In genomic region chr2:215745316-215745715, GRCh38 we compare ENCODE assay signal across 23 cellular contexts.
"Had no signal": no experiment of that assay in that cellular context is flagged by ENCODE, and none has a peak within 500 bp of the region (broad histone marks: within the 10 kb centered on the region; RNA-seq: fewer than 3 reads in every experiment).

No MANE protein-coding gene starts in this region.

- FAIRE-seq: TTC549 had no signal

- ATAC-seq: gastrocnemius medialis; naive thymus-derived CD4-positive, alpha-beta T cell; right lobe of liver; T-cell had no signal

- H3K36me3 ChIP-seq: esophagus squamous epithelium, gastrocnemius medialis, left ventricle myocardium inferior, right lobe of liver, SJCRH30, thoracic aorta, WERI-Rb-1 had no signal

- H3K27ac ChIP-seq: coronary artery, esophagus squamous epithelium, gastrocnemius medialis, left ventricle myocardium inferior, right lobe of liver, SJCRH30, skin epidermis, thoracic aorta, WERI-Rb-1 had no signal

- DNase-seq: activated CD4-positive, CD25-positive, alpha-beta regulatory T cell treated with anti-CD3 and anti-CD28 coated beads, Interleukin-2, amount 50 U/mL, for 72 hours; activated CD8-positive, alpha-beta memory T cell treated with anti-CD3 and anti-CD28 coated beads for 24 hours; activated CD8-positive, alpha-beta memory T cell treated with anti-CD3 and anti-CD28 coated beads, Interleukin-2, amount 50 U/mL, for 4 hours; activated gamma-delta T cell treated with Interleukin-2 at 50 U/mL for 16 hours; cerebellar nuclear complex; endodermal cell; esophagus squamous epithelium; gastrocnemius medialis; hypothalamus; left ventricle myocardium inferior; naive thymus-derived CD4-positive, alpha-beta T cell; posterior cingulate gyrus; right lobe of liver; SJCRH30; stimulated activated CD4-positive, alpha-beta T cell treated with anti-CD3 and anti-CD28 coated beads, Interleukin-2, amount 100 ng/mL, for 48 hours; T-cell; WERI-Rb-1 had no signal

- H3K9me3 Mint-ChIP-seq: endodermal cell, T-cell, type B pancreatic cell had no signal

- H3K27me3 ChIP-seq: esophagus squamous epithelium, gastrocnemius medialis, right lobe of liver, SJCRH30 had no signal

- H3K4me3 Mint-ChIP-seq: endodermal cell; naive thymus-derived CD4-positive, alpha-beta T cell; neural crest cell; T-cell; type B pancreatic cell had no signal

- H3K9me3 ChIP-seq: esophagus squamous epithelium, gastrocnemius medialis, left ventricle myocardium inferior, right lobe of liver, SJCRH30, thoracic aorta had no signal

- H3K27ac Mint-ChIP-seq: endodermal cell; naive thymus-derived CD4-positive, alpha-beta T cell; T-cell; type B pancreatic cell had no signal

- H3K27me3 Mint-ChIP-seq: type B pancreatic cell had no signal

- H3K4me3 ChIP-seq: coronary artery, esophagus squamous epithelium, gastrocnemius medialis, left ventricle myocardium inferior, right lobe of liver, SJCRH30, skin epidermis, thoracic aorta had no signal

- H3K36me3 Mint-ChIP-seq: naive thymus-derived CD4-positive, alpha-beta T cell; T-cell; type B pancreatic cell had no signal

- H3K4me1 ChIP-seq: SJCRH30 had no signal
